ENCODE assay signal across 22 cellular contexts in the genomic region with DNA sequence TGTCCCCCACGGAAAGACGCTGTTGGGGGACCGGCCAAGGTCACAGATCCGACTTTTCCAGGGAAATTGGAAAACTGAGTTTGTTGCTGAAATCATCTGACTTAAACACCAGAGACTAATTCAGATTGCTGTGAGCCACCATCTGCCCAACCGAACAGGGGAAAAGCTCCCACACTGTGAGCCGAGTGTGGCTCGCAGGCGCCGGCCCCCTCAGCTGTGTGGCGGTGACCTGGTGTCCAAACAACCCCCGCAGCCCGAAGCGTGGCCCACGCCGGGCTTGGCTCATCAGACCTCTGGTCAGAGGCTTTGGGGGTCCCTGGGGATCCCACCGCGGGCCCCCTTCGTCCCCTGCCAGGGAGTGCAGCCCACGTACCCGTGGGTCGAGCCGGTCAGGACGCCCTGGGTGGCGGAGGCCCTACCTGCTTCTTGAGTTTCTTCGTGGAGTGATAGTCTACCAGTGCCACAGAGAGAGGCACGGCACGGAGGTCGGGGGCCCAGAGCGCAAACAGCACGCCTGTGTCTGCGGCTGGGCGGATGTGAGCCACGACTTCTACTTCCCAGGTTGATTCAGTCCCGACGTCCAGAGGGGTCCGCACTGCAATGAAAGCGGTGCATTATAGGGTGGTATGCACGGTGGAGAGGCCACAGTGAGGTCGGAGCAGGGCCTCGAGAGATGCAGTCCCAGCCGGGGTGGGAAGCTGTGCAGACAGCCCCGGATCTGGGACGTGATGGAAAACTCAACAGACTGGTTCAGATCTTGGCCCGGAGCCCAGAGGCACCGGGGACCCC. TPM values are rescaled to one million over a fixed set of nuclear protein-coding genes. Genes with fewer than 3 reads are reported as not detected.
DNase-seq lines count a peak whose midpoint lies in the region; ATAC-seq and TF ChIP-seq lines count a peak whose summit lies in the region.
"Had no signal": no experiment of that assay in that cellular context is flagged by ENCODE, and none has a peak within 500 bp of the region (broad histone marks: within the 10 kb centered on the region; RNA-seq: fewer than 3 reads in every experiment).

No MANE protein-coding gene starts in this region.

- H3K27ac Mint-ChIP-seq in HFFc6: peak overlapping the region; percentile 67
- peak overlapping the region; percentile 28 for H3K27ac Mint-ChIP-seq in glutamatergic neuron (ENCODE audit: unreplicated experiment)
- H3K27ac Mint-ChIP-seq in naive thymus-derived CD8-positive, alpha-beta T cell: no peak overlapping the region
- H3K27ac Mint-ChIP-seq: IgD-negative memory B cell had no signal

- POLR2A ChIA-PET in naive thymus-derived CD8-positive, alpha-beta T cell (lab: Charles Lee): no interaction called here

- peaks cover 42% of the 10 kb centered on the region for H3K36me3 ChIP-seq in RWPE2 (ENCODE audit: low read depth)
- H3K36me3 ChIP-seq in psoas muscle (ENCODE audit: insufficient read depth in 1 of 2, low read depth in 1 of 2): peaks cover 0 to 55% of the 10 kb centered on the region in 2 donors
- H3K36me3 ChIP-seq in WERI-Rb-1: peaks cover 67% of the 10 kb centered on the region

- TF ChIP-seq CTCF in HFFc6 (IDR thresholded peaks at IDR 0.05) (no peak), RWPE2 (IDR thresholded peaks at IDR 0.05; ENCODE audit: poor library complexity, severe bottlenecking) (no peak), glutamatergic neuron (IDR thresholded peaks at IDR 0.05; ENCODE audit: partially characterized antibody, unreplicated experiment) (no peak), psoas muscle (IDR thresholded peaks at IDR 0.05) (no peak), WERI-Rb-1 (IDR thresholded peaks at IDR 0.05; ENCODE audit: low read depth, low read length) (no peak)

- H3K4me1 Mint-ChIP-seq in HFFc6 (ENCODE audit: low read depth): peaks cover 37% of the 10 kb centered on the region
- peaks cover 14% of the 10 kb centered on the region for H3K4me1 Mint-ChIP-seq in glutamatergic neuron (ENCODE audit: low read depth, unreplicated experiment)
- peaks cover 0 to 2% (median under 1%) of the 10 kb centered on the region in 4 donors for H3K4me1 Mint-ChIP-seq in naive thymus-derived CD8-positive, alpha-beta T cell
- H3K4me1 Mint-ChIP-seq: CD14-positive monocyte had no signal

- no peaks in the 10 kb centered on the region for H3K9me3 ChIP-seq in RWPE2 (ENCODE audit: severe bottlenecking)
- H3K9me3 ChIP-seq in psoas muscle: no peaks in the 10 kb centered on the region
- no peaks in the 10 kb centered on the region for H3K9me3 ChIP-seq in WERI-Rb-1 (ENCODE audit: severe bottlenecking)
- H3K9me3 ChIP-seq: MG63 had no signal

- H3K4me3 ChIP-seq in RWPE2 (ENCODE audit: severe bottlenecking): no peak overlapping the region
- H3K4me3 ChIP-seq in psoas muscle: no peak overlapping the region
- H3K4me3 ChIP-seq in WERI-Rb-1 (ENCODE audit: low read depth, low read length): no peak overlapping the region
- H3K4me3 ChIP-seq: MG63 had no signal

- WGBS in psoas muscle, 3 donors: 90 to 93% (median 90%) methylated on average over 45 of the region's 45 CpGs

- intact Hi-C loops in psoas muscle (cut with DNase I): loop anchor here in 1 of 2 donors (5.0 kb wide), 1 partner anchor 39 kb away; a partner anchor contains a TSS

- no peak for ATAC-seq in RWPE2 (ENCODE audit: low read depth)
- ATAC-seq in psoas muscle: no peak
- ATAC-seq in naive thymus-derived CD8-positive, alpha-beta T cell: no peak
- ATAC-seq: PC-3 had no signal

- H3K9me3 Mint-ChIP-seq in HFFc6 (peaks cover 4% of the 10 kb centered on the region; the same call in 1 of the 2 replicates), glutamatergic neuron (ENCODE audit: unreplicated experiment) (peaks cover 12% of the 10 kb centered on the region)
- H3K9me3 Mint-ChIP-seq in naive thymus-derived CD8-positive, alpha-beta T cell: peaks cover 0 to 8% (median 0%) of the 10 kb centered on the region in 9 donors
- H3K9me3 Mint-ChIP-seq: IgD-negative memory B cell had no signal

- H3K36me3 Mint-ChIP-seq in HFFc6 (ENCODE audit: low read depth) (peaks cover 32% of the 10 kb centered on the region), glutamatergic neuron (ENCODE audit: unreplicated experiment) (peaks cover 12% of the 10 kb centered on the region)
- H3K36me3 Mint-ChIP-seq in naive thymus-derived CD8-positive, alpha-beta T cell: peaks cover 0 to 6% (median under 1%) of the 10 kb centered on the region in 3 donors

- H3K4me3 Mint-ChIP-seq in HFFc6 (peak overlapping the region; percentile 52; the same call in 1 of the 2 replicates), glutamatergic neuron (ENCODE audit: unreplicated experiment) (no peak overlapping the region)
- H3K4me3 Mint-ChIP-seq in naive thymus-derived CD8-positive, alpha-beta T cell: no peak overlapping the region
- H3K4me3 Mint-ChIP-seq: CD14-positive monocyte, IgD-negative memory B cell had no signal

- H3K27me3 Mint-ChIP-seq in HFFc6 (ENCODE audit: insufficient read depth): peaks cover 33% of the 10 kb centered on the region
- peaks cover 9% of the 10 kb centered on the region for H3K27me3 Mint-ChIP-seq in glutamatergic neuron (ENCODE audit: unreplicated experiment)
- no peaks in the 10 kb centered on the region for H3K27me3 Mint-ChIP-seq in naive thymus-derived CD8-positive, alpha-beta T cell
- H3K27me3 Mint-ChIP-seq: IgD-negative memory B cell had no signal

- H3K27ac ChIP-seq in RWPE2 (ENCODE audit: poor library complexity, severe bottlenecking): peak overlapping the region; percentile 88
- peak overlapping the region; percentile 90 for H3K27ac ChIP-seq in psoas muscle
- H3K27ac ChIP-seq in WERI-Rb-1: no peak overlapping the region
- H3K27ac ChIP-seq: HL-60 had no signal

- DNase-seq in HFFc6 (no peak), RWPE2 (ENCODE audit: low spot score) (no peak), glutamatergic neuron (no peak), psoas muscle (no peak), WERI-Rb-1 (no peak), cerebellar nuclear complex (lab: John Stamatoyannopoulos, UW) (no peak)
- no peak for DNase-seq in naive thymus-derived CD8-positive, alpha-beta T cell
- DNase-seq: ACHN, AML-193, DMS79, Kasumi-1, MG63, NCI-H1092, NCI-H1436 treated with DMSO at 0.1 percent for 48 hours, NCI-H2029, NCI-H345, NCI-H524 treated with DMSO at 0.1 percent for 48 hours, PC-3, RPMI8226 had no signal

- H3K27me3 ChIP-seq in RWPE2 (ENCODE audit: insufficient read depth, poor library complexity, severe bottlenecking): no peaks in the 10 kb centered on the region
- H3K27me3 ChIP-seq in psoas muscle (ENCODE audit: insufficient read depth in 3 of 3, low read length in 2 of 3): no peaks in the 10 kb centered on the region
- no peaks in the 10 kb centered on the region for H3K27me3 ChIP-seq in WERI-Rb-1 (ENCODE audit: insufficient read depth, low read depth, severe bottlenecking)
- H3K27me3 ChIP-seq: MG63 had no signal

- H3K4me1 ChIP-seq in RWPE2 (ENCODE audit: insufficient read depth, poor library complexity, severe bottlenecking) (peaks cover 14% of the 10 kb centered on the region), psoas muscle (peaks cover 31% of the 10 kb centered on the region)

RNA-seq across cellular contexts. Expression of a gene that starts 40.7 kb away (rescaled TPM):
- total RNA-seq in HFFc6 (2021; fragmentation: NEBNext Ultra II Directional; extraction: Animal tissue kit (Norgen Biotek cat#: 25700)): 100 to 1,000 TPM; 669 to 813 (median 715) TPM
- total RNA-seq in glutamatergic neuron (ENCODE audit: unreplicated experiment) (47.6 TPM), psoas muscle (100 to 1,000 TPM in 1 of 4 donors, 10 to 100 TPM in 3; 65.5 to 103 (median 75.9) TPM)
- 10 to 100 TPM; 51.6 to 90.9 (median 52.1) TPM for polyA plus RNA-seq in psoas muscle
- total RNA-seq in naive thymus-derived CD8-positive, alpha-beta T cell: 1 to 10 TPM; 2.2 to 2.4 TPM
- under 1 TPM in 2 of 3 donors, not detected in 1; 0.19 to 0.23 TPM for polyA plus RNA-seq in naive thymus-derived CD8-positive, alpha-beta T cell

Comparison
In these comparisons a context has a peak if more than half of its experiments do, and no peak if none do; other contexts are left out.
1. H3K27ac Mint-ChIP-seq: peak in HFFc6 (single experiment) and glutamatergic neuron (single experiment); none in naive thymus-derived CD8-positive, alpha-beta T cell (0 of 10).
2. RNA of a gene that starts 40.7 kb away (total RNA-seq): 669 to 813 TPM in HFFc6, 65.5 to 103 TPM in psoas muscle and 47.6 TPM in glutamatergic neuron (single experiment); 2.2 to 2.4 TPM in naive thymus-derived CD8-positive, alpha-beta T cell; every median in the first group is over 10 times any median in the second.